In genomic region chr20:62161347-62161746, GRCh38 we compare ENCODE assay signal across 18 cellular contexts. TPM values are rescaled to one million over a fixed set of nuclear protein-coding genes. Genes with fewer than 3 reads are reported as not detected.
DNase-seq lines count a peak whose midpoint lies in the region; ATAC-seq lines count a peak whose summit lies in the region.
"Had no signal": no experiment of that assay in that cellular context is flagged by ENCODE, and none has a peak within 500 bp of the region (broad histone marks: within the 10 kb centered on the region; RNA-seq: fewer than 3 reads in every experiment).

No MANE protein-coding gene starts in this region.

- no peaks in the 10 kb centered on the region for H3K9me3 ChIP-seq in T-helper 17 cell (ENCODE audit: control insufficient read depth, low read length, poor library complexity, severe bottlenecking)
- H3K9me3 ChIP-seq: lower lobe of right lung had no signal

- H3K36me3 Mint-ChIP-seq in T-helper 17 cell (ENCODE audit: low read depth): peaks cover 2% of the 10 kb centered on the region

- no peaks in the 10 kb centered on the region for H3K27me3 Mint-ChIP-seq in T-helper 17 cell
- H3K27me3 Mint-ChIP-seq: activated CD4-positive, alpha-beta memory T cell treated with anti-CD3 and anti-CD28 coated beads, Interleukin-2, amount 10 ng/mL, durations not matched to agents 7 days and 5 days; IgD-negative memory B cell had no signal

- no peak for ATAC-seq in T-helper 17 cell
- ATAC-seq in esophagus mucosa: peak; percentile 80
- ATAC-seq in GM21825 (IDR thresholded peaks at IDR 0.05; ENCODE audit: unreplicated experiment): no peak
- ATAC-seq: GM23338; lower lobe of right lung; sciatic nerve; stimulated activated effector memory CD8-positive, alpha-beta T cell treated with anti-CD3 and anti-CD28 coated beads, Interleukin-12 subunit alpha, Interleukin-12 subunit beta, amount 100 ng/mL, for 72 hours had no signal

- H3K4me1 Mint-ChIP-seq in T-helper 17 cell: peaks cover 7% of the 10 kb centered on the region
- H3K4me1 Mint-ChIP-seq: neural progenitor cell had no signal

- peak; percentile 74 for DNase-seq in G401 (ENCODE audit: low spot score)
- no peak for DNase-seq in T-helper 17 cell
- DNase-seq in non-pigmented ciliary epithelial cell (ENCODE audit: low read depth): peak; percentile 55
- no peak for DNase-seq in CD1c-positive myeloid dendritic cell (ENCODE audit: extremely low spot score)
- no peak for DNase-seq in NCI-H345 treated with DMSO at 0.1 percent for 48 hours (lab: John Stamatoyannopoulos, UW; ENCODE audit: unreplicated experiment)
- no peak for DNase-seq in retina
- DNase-seq: activated CD4-positive, alpha-beta memory T cell treated with anti-CD3 and anti-CD28 coated beads, Interleukin-2, amount 10 ng/mL, durations not matched to agents 7 days and 5 days; lower lobe of right lung; NCI-H1417 treated with DMSO at 0.1 percent for 48 hours; NCI-H345 had no signal

- peak overlapping the region; percentile 47 for H3K27ac Mint-ChIP-seq in T-helper 17 cell
- H3K27ac Mint-ChIP-seq: activated CD4-positive, alpha-beta memory T cell treated with anti-CD3 and anti-CD28 coated beads, Interleukin-2, amount 10 ng/mL, durations not matched to agents 7 days and 5 days; GM23338; IgD-negative memory B cell; stimulated activated effector memory CD8-positive, alpha-beta T cell treated with anti-CD3 and anti-CD28 coated beads, Interleukin-12 subunit alpha, Interleukin-12 subunit beta, amount 100 ng/mL, for 72 hours had no signal

- H3K4me3 Mint-ChIP-seq in T-helper 17 cell: no peak overlapping the region
- H3K4me3 Mint-ChIP-seq: activated CD4-positive, alpha-beta memory T cell treated with anti-CD3 and anti-CD28 coated beads, Interleukin-2, amount 10 ng/mL, durations not matched to agents 7 days and 5 days; GM23338; neural progenitor cell; stimulated activated effector memory CD8-positive, alpha-beta T cell treated with anti-CD3 and anti-CD28 coated beads, Interleukin-12 subunit alpha, Interleukin-12 subunit beta, amount 100 ng/mL, for 72 hours had no signal

- in situ Hi-C loops in G401 (cut with HindIII; ENCODE audit: low sequenced_read_pairs): no loop called here

RNA-seq across cellular contexts. Expression of gene SS18L1, which starts 17.8 kb away (rescaled TPM):
- 9.6 and 13.2 TPM in 2 replicates for total RNA-seq in G401 (2014; rRNA removed; shearing (Covaris generic))
- total RNA-seq in T-helper 17 cell: 10 to 100 TPM; 13.1 to 16.0 TPM
- 6.9 TPM for total RNA-seq in esophagus mucosa

RNA-seq across cellular contexts. Expression of gene PSMA7, which starts 18.2 kb away (rescaled TPM):
- 631 and 699 TPM in 2 replicates for total RNA-seq in G401 (2014; rRNA removed; shearing (Covaris generic))
- total RNA-seq in T-helper 17 cell (100 to 1,000 TPM; 144 to 158 TPM), esophagus mucosa (177 TPM)

RNA-seq across cellular contexts. Expression of gene MTG2, which starts 21.5 kb away (rescaled TPM):
- total RNA-seq in G401 (2014; rRNA removed; shearing (Covaris generic)): 30.6 and 48.2 TPM in 2 replicates
- total RNA-seq in T-helper 17 cell (10 to 100 TPM; 13.8 to 14.3 TPM), esophagus mucosa (20.2 TPM)

RNA-seq across cellular contexts. Expression of gene LSM14B, which starts 39.1 kb away (rescaled TPM):
- 73.9 and 86.4 TPM in 2 replicates for total RNA-seq in G401 (2014; rRNA removed; shearing (Covaris generic))
- 10 to 100 TPM; 32.3 to 34.1 TPM for total RNA-seq in T-helper 17 cell
- total RNA-seq in esophagus mucosa: 28.7 TPM

RNA-seq across cellular contexts. Expression of gene HRH3, which starts 58.7 kb away (rescaled TPM):
- not detected in 2 replicates for total RNA-seq in G401 (2014; rRNA removed; shearing (Covaris generic))
- total RNA-seq in T-helper 17 cell (not detected), esophagus mucosa (not detected)
- total RNA-seq: activated CD4-positive, alpha-beta memory T cell treated with anti-CD3 and anti-CD28 coated beads, Interleukin-2, amount 10 ng/mL, durations not matched to agents 7 days and 5 days; lower lobe of right lung; sciatic nerve; SK-MEL-5 had no signal

Comparison
In these comparisons a context has a peak if more than half of its experiments do, and no peak if none do; other contexts are left out.
1. DNase-seq: peak in G401 (single experiment) and non-pigmented ciliary epithelial cell (single experiment); none in T-helper 17 cell (0 of 3), CD1c-positive myeloid dendritic cell (single experiment), NCI-H345 treated with DMSO at 0.1 percent for 48 hours (single experiment) and retina (single experiment).